In genomic region chr10:99993994-99994689, GRCh38 we compare ENCODE assay signal across 8 cellular contexts. TPM values are rescaled to one million over a fixed set of nuclear protein-coding genes. Genes with fewer than 3 reads are reported as not detected.
A peak's percentile ranks its signal among the peaks of the same experiment; 100 is the strongest.
DNase-seq lines count a peak whose midpoint lies in the region; ATAC-seq, FAIRE-seq and TF ChIP-seq lines count a peak whose summit lies in the region.

No MANE protein-coding gene starts in this region.

- H3K27me3 ChIP-seq in BLaER1 (no peaks in the 10 kb centered on the region), tibial nerve (no peaks in the 10 kb centered on the region)
- no peaks in the 10 kb centered on the region for H3K27me3 ChIP-seq in naive thymus-derived CD4-positive, alpha-beta T cell (ENCODE audit: control insufficient read depth in 2 of 2, insufficient read depth in 2 of 2, low read length in 2 of 2)

- H3K9ac ChIP-seq in BLaER1 (no peak overlapping the region), kidney (ENCODE audit: low read length in 2 of 2) (no peak overlapping the region)

- H3K4me3 ChIP-seq in BLaER1 = no peak overlapping the region
- no peak overlapping the region for H3K4me3 ChIP-seq in Jurkat, Clone E6-1 (ENCODE audit: low read length)
- H3K4me3 ChIP-seq in naive thymus-derived CD4-positive, alpha-beta T cell (ENCODE audit: low read length) = no peak overlapping the region
- H3K4me3 ChIP-seq in tibial nerve = no peak overlapping the region
- H3K4me3 ChIP-seq in kidney (ENCODE audit: low read length in 2 of 2) = no peak overlapping the region

- TF ChIP-seq CTCF in tibial nerve (IDR thresholded peaks at IDR 0.05) = no peak
- no peak for TF ChIP-seq CTCF in kidney (IDR thresholded peaks at IDR 0.05; ENCODE audit: borderline replicate concordance, extremely low read depth, insufficient read depth)

- H3K9me3 Mint-ChIP-seq in dendritic cell treated with granulocyte-macrophage colony-stimulating factor and Interleukin-4, amounts not matched to agents 40 ng/mL and 50 ng/mL, for 4 days = no peaks in the 10 kb centered on the region
- H3K9me3 Mint-ChIP-seq in naive thymus-derived CD4-positive, alpha-beta T cell = no peaks in the 10 kb centered on the region

- POLR2A ChIA-PET in naive thymus-derived CD4-positive, alpha-beta T cell (lab: Charles Lee) = no interaction called here

- no peaks in the 10 kb centered on the region for H3K36me3 ChIP-seq in BLaER1
- H3K36me3 ChIP-seq in naive thymus-derived CD4-positive, alpha-beta T cell (ENCODE audit: control insufficient read depth in 2 of 3, insufficient read depth in 3 of 3, low read length in 3 of 3) = no peaks in the 10 kb centered on the region
- H3K36me3 ChIP-seq in tibial nerve = peaks cover 0 to 4% (median 0%) of the 10 kb centered on the region in 3 donors
- no peaks in the 10 kb centered on the region for H3K36me3 ChIP-seq in kidney (ENCODE audit: control insufficient read depth in 1 of 2, insufficient read depth in 2 of 2, low read length in 2 of 2)

- TF ChIP-seq EP300 in tibial nerve (IDR thresholded peaks at IDR 0.05) = peak; percentile 50 to 68

- H3K4me1 ChIP-seq in BLaER1 (peaks cover 49% of the 10 kb centered on the region), tibial nerve (peaks cover 0 to 44% (median 11%) of the 10 kb centered on the region in 4 donors), kidney (ENCODE audit: control insufficient read depth in 1 of 2, insufficient read depth in 1 of 2, low read depth in 1 of 2, low read length in 2 of 2) (peaks cover 2 to 5% of the 10 kb centered on the region in 2 donors)
- H3K4me1 ChIP-seq in naive thymus-derived CD4-positive, alpha-beta T cell (ENCODE audit: control insufficient read depth in 2 of 2, insufficient read depth in 2 of 2, low read length in 2 of 2) = no peaks in the 10 kb centered on the region

- H3K9me3 ChIP-seq in BLaER1 = no peaks in the 10 kb centered on the region
- H3K9me3 ChIP-seq in naive thymus-derived CD4-positive, alpha-beta T cell (ENCODE audit: control insufficient read depth in 2 of 3, low read length in 3 of 3) = no peaks in the 10 kb centered on the region
- H3K9me3 ChIP-seq in tibial nerve = no peaks in the 10 kb centered on the region
- H3K9me3 ChIP-seq in kidney (ENCODE audit: control insufficient read depth in 1 of 2, low read length in 2 of 2) = no peaks in the 10 kb centered on the region

- H3K27ac ChIP-seq in BLaER1 = no peak overlapping the region
- no peak overlapping the region for H3K27ac ChIP-seq in naive thymus-derived CD4-positive, alpha-beta T cell (ENCODE audit: low read depth, low read length)
- peak overlapping the region in 2 of 4 donors; percentile 6 to 65 for H3K27ac ChIP-seq in tibial nerve
- peak overlapping the region in 1 of 2 donors; percentile 26 for H3K27ac ChIP-seq in kidney (ENCODE audit: low read depth in 2 of 2, low read length in 2 of 2)

- no peak for FAIRE-seq in kidney (lab: Jason Lieb, UNC)

- H3K4me1 Mint-ChIP-seq in dendritic cell treated with granulocyte-macrophage colony-stimulating factor and Interleukin-4, amounts not matched to agents 40 ng/mL and 50 ng/mL, for 4 days (ENCODE audit: low read depth) = peaks cover 23% of the 10 kb centered on the region
- peaks cover 17 to 25% (median 20%) of the 10 kb centered on the region in 7 donors for H3K4me1 Mint-ChIP-seq in naive thymus-derived CD4-positive, alpha-beta T cell

- peak overlapping the region; percentile 85 for H3K27ac Mint-ChIP-seq in dendritic cell treated with granulocyte-macrophage colony-stimulating factor and Interleukin-4, amounts not matched to agents 40 ng/mL and 50 ng/mL, for 4 days
- peak overlapping the region in 8 of 9 donors; percentile 14 to 84 (median 36) for H3K27ac Mint-ChIP-seq in naive thymus-derived CD4-positive, alpha-beta T cell

- intact Hi-C loops in dendritic cell treated with granulocyte-macrophage colony-stimulating factor and Interleukin-4, amounts not matched to agents 40 ng/mL and 50 ng/mL, for 4 days (cut with micrococcal nuclease) = no loop called here
- intact Hi-C loops in naive thymus-derived CD4-positive, alpha-beta T cell (cut with micrococcal nuclease) = loop anchor here (1.0 to 2.0 kb wide), 2 partner anchors 15 kb away; partner anchors contain the start of gene DNMBP (in 2 of the 2)
- intact Hi-C loops in kidney (cut with DNase I) = no loop called here

- H3K27me3 Mint-ChIP-seq in dendritic cell treated with granulocyte-macrophage colony-stimulating factor and Interleukin-4, amounts not matched to agents 40 ng/mL and 50 ng/mL, for 4 days = no peaks in the 10 kb centered on the region
- H3K27me3 Mint-ChIP-seq in naive thymus-derived CD4-positive, alpha-beta T cell = no peaks in the 10 kb centered on the region

- peak overlapping the region; percentile 17 for H3K4me3 Mint-ChIP-seq in dendritic cell treated with granulocyte-macrophage colony-stimulating factor and Interleukin-4, amounts not matched to agents 40 ng/mL and 50 ng/mL, for 4 days
- peak overlapping the region; percentile 38 to 78 (median 64) for H3K4me3 Mint-ChIP-seq in naive thymus-derived CD4-positive, alpha-beta T cell

- WGBS in tibial nerve, 2 donors = 39 to 50% methylated on average over 7 of the region's 7 CpGs

- CTCF ChIA-PET in naive thymus-derived CD4-positive, alpha-beta T cell (lab: Charles Lee) = no interaction called here

- no peaks in the 10 kb centered on the region for H3K36me3 Mint-ChIP-seq in dendritic cell treated with granulocyte-macrophage colony-stimulating factor and Interleukin-4, amounts not matched to agents 40 ng/mL and 50 ng/mL, for 4 days (ENCODE audit: low read depth)
- H3K36me3 Mint-ChIP-seq in naive thymus-derived CD4-positive, alpha-beta T cell = peaks cover 0 to 10% (median 4%) of the 10 kb centered on the region in 5 donors

- peak overlapping the region; percentile 68 for H3K4me2 ChIP-seq in BLaER1

- no peak for TF ChIP-seq POLR2A in tibial nerve (IDR thresholded peaks at IDR 0.05)

- DNase-seq in Jurkat, Clone E6-1 (ENCODE audit: low read depth, low spot score) = peak; percentile 65
- peak; percentile 11 to 72 (median 54) for DNase-seq in naive thymus-derived CD4-positive, alpha-beta T cell
- DNase-seq in tibial nerve (ENCODE audit: low spot score in 2 of 2) = peak; percentile 30 to 71
- no peak for DNase-seq in kidney

- peak; percentile 85 for ATAC-seq in GM19438 (IDR thresholded peaks at IDR 0.05; ENCODE audit: low read depth, unreplicated experiment)
- ATAC-seq in activated CD4-positive, CD25-positive, alpha-beta regulatory T cell treated with anti-CD3 and anti-CD28 coated beads, Interleukin-2, amount 50 U/mL, for 24 hours = peak; percentile 94 to 97
- ATAC-seq in naive thymus-derived CD4-positive, alpha-beta T cell = peak; percentile 93

- no peaks in the 10 kb centered on the region for H4K20me1 ChIP-seq in BLaER1

RNA-seq across cellular contexts. Expression of gene DNMBP, which starts 15.6 kb away (rescaled TPM):
- polyA plus RNA-seq in Jurkat, Clone E6-1 (2012; ENCODE audit: insufficient read depth, insufficient read length) = 8.0 TPM
- total RNA-seq in naive thymus-derived CD4-positive, alpha-beta T cell = 1 to 10 TPM; 2.8 to 8.5 (median 4.4) TPM
- polyA plus RNA-seq in naive thymus-derived CD4-positive, alpha-beta T cell = under 1 TPM; 0.40 to 0.94 TPM
- total RNA-seq in tibial nerve (10 to 100 TPM; 21.6 to 28.8 (median 24.6) TPM), kidney (23.7 TPM)
- 11.6 TPM for polyA plus RNA-seq in kidney (ENCODE audit: insufficient read depth, low read depth, low replicate concordance)

Comparison
In these comparisons a context has a peak if more than half of its experiments do, and no peak if none do; other contexts are left out.
1. intact Hi-C loops: an anchor here in naive thymus-derived CD4-positive, alpha-beta T cell (1.0 to 2.0 kb wide); none called in dendritic cell treated with granulocyte-macrophage colony-stimulating factor and Interleukin-4, amounts not matched to agents 40 ng/mL and 50 ng/mL, for 4 days and kidney.